ENCODE assay signal across 14 cellular contexts in genomic region chr21:42777757-42778344, GRCh38.
DNase-seq lines count a peak whose midpoint lies in the region; ATAC-seq and TF ChIP-seq lines count a peak whose summit lies in the region.
"Had no signal": no experiment of that assay in that cellular context is flagged by ENCODE, and none has a peak within 500 bp of the region (broad histone marks: within the 10 kb centered on the region; RNA-seq: fewer than 3 reads in every experiment).

No MANE protein-coding gene starts in this region.

- intact Hi-C loops in vagina (cut with DNase I), result no loop called here

- in situ Hi-C loops in Caki2 (cut with HindIII; ENCODE audit: low pct_unique_long_range_greater_than_20kb, low sequenced_read_pairs) (no loop called here), KBM-7 (cut with MboI; ENCODE audit: low pct_unique_long_range_greater_than_20kb, low sequenced_read_pairs) (no loop called here)

- H3K4me1 ChIP-seq in Peyer's patch, result peaks cover 0 to 26% (median 0%) of the 10 kb centered on the region in 4 donors
- H3K4me1 ChIP-seq in vagina, result peaks cover 11% of the 10 kb centered on the region
- H3K4me1 ChIP-seq: SJCRH30 had no signal

- H3K9me3 ChIP-seq in Peyer's patch (no peaks in the 10 kb centered on the region), vagina (no peaks in the 10 kb centered on the region)
- H3K9me3 ChIP-seq: SJCRH30 had no signal

- H3K27me3 ChIP-seq in Peyer's patch (no peaks in the 10 kb centered on the region), vagina (no peaks in the 10 kb centered on the region)

- peaks cover 0 to 29% (median 0%) of the 10 kb centered on the region in 3 donors for H3K36me3 ChIP-seq in Peyer's patch
- no peaks in the 10 kb centered on the region for H3K36me3 ChIP-seq in vagina
- H3K36me3 ChIP-seq: SJCRH30 had no signal

- peak; percentile 74 for DNase-seq in Caki2 (ENCODE audit: low read depth)
- DNase-seq in Peyer's patch, result peak; percentile 51 to 78 (median 77)
- DNase-seq in hypothalamus (lab: John Stamatoyannopoulos, UW), result peak in 32 of 51 donors; percentile 4 to 70 (median 31)
- DNase-seq in putamen (ENCODE audit: low spot score), result peak; percentile 38
- DNase-seq in vagina (ENCODE audit: extremely low spot score in 2 of 2), result no peak
- no peak for DNase-seq in KBM-7
- DNase-seq in NCI-H748 (lab: John Stamatoyannopoulos, UW; ENCODE audit: unreplicated experiment), result no peak
- DNase-seq: amniotic stem cell, foreskin fibroblast, left ventricle myocardium superior, NCI-H1092, NCI-H524, SJCRH30 had no signal

- TF ChIP-seq POLR2A in Peyer's patch (IDR thresholded peaks at IDR 0.05), result no peak
- TF ChIP-seq POLR2A in vagina (IDR thresholded peaks at IDR 0.05), result no peak

- H3K4me3 ChIP-seq in Peyer's patch, result no peak overlapping the region
- no peak overlapping the region for H3K4me3 ChIP-seq in vagina
- H3K4me3 ChIP-seq: SJCRH30 had no signal

- no peak overlapping the region for H3K27ac ChIP-seq in Peyer's patch
- no peak overlapping the region for H3K27ac ChIP-seq in vagina
- H3K27ac ChIP-seq: SJCRH30 had no signal

- TF ChIP-seq CTCF in Peyer's patch (IDR thresholded peaks at IDR 0.05) (no peak), vagina (IDR thresholded peaks at IDR 0.05) (no peak)

- no peak for ATAC-seq in GM21529 (IDR thresholded peaks at IDR 0.05; ENCODE audit: unreplicated experiment)
- ATAC-seq: left ventricle myocardium superior had no signal

Comparison
In these comparisons a context has a peak if more than half of its experiments do, and no peak if none do; other contexts are left out.
1. DNase-seq: peak in Caki2 (single experiment), Peyer's patch (3 of 3), hypothalamus (32 of 51) and putamen (single experiment); none in vagina (0 of 2), KBM-7 (single experiment) and NCI-H748 (single experiment).